In the genomic region with DNA sequence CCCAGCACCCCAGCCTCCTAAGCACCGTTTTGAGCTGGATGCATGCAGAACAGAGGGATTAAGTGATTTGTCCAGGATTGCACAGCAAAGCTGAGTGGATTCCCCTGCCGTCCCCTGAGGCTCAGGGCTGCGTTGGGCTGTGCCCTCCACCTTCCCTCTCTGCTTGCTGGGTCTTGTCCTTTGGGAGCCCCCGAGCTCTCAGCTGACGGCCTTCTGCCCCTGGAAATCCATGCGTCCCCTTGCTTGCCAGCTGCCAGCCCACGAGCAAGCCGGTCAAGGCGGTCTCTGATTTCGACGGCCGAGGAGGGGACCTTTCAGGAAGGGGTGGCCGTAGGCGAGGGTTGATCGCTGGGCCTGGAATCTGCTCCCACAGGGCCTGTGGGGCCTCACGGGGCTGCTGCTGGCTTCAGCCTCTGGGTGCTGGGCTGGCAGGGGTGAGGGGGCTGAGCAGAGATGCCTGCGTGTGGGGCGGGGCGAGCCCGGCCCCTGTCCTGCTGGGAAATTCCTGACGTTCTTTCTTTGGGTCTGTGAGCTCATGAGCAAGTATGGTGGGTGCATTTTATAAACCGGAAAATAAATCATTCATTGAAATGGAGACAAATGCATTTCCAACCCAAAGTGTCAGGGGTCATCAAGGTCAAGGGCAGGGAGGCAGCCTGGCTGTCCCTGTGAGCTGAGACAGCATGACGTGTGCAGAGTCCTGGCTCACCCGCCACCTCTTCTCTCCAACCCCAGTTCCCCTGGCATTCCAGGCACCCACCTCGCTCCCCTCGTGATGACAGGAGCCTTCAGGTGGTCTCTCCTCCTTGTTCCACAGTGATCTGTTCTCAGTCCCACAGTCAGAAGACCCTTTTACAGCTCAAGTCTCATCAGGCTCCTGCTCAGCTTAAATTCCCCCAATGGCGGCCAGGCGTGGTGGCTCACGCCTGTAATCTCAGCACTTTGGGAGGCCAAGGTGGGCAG, we compare ENCODE assay signal across 18 cellular contexts. TPM values are rescaled to one million over a fixed set of nuclear protein-coding genes. Genes with fewer than 3 reads are reported as not detected.
A peak's percentile ranks its signal among the peaks of the same experiment; 100 is the strongest.
DNase-seq lines count a peak whose midpoint lies in the region; FAIRE-seq and TF ChIP-seq lines count a peak whose summit lies in the region.
"Had no signal": no experiment of that assay in that cellular context is flagged by ENCODE, and none has a peak within 500 bp of the region (broad histone marks: within the 10 kb centered on the region; RNA-seq: fewer than 3 reads in every experiment).

No MANE protein-coding gene starts in this region.

- H3K27ac ChIP-seq in astrocyte (ENCODE audit: low read depth, low read length), result no peak overlapping the region
- H3K27ac ChIP-seq in osteoblast (ENCODE audit: low read depth, low read length), result no peak overlapping the region
- H3K27ac ChIP-seq in dorsolateral prefrontal cortex, result no peak overlapping the region
- no peak overlapping the region for H3K27ac ChIP-seq in Karpas-422 (ENCODE audit: low read length)

- H3K27me3 Mint-ChIP-seq in astrocyte (ENCODE audit: low read depth, unreplicated experiment), result peaks cover 17% of the 10 kb centered on the region
- H3K27me3 Mint-ChIP-seq in activated CD4-positive, alpha-beta T cell treated with anti-CD3 and anti-CD28 coated beads, Interleukin-2, amount 10 ng/mL, durations not matched to agents 24 days and 14 days, result no peaks in the 10 kb centered on the region

- TF ChIP-seq CTCF in astrocyte (IDR thresholded peaks at IDR 0.05; ENCODE audit: insufficient read depth, low read depth, low read length) (no peak), osteoblast (IDR thresholded peaks at IDR 0.05; ENCODE audit: extremely low read depth, low read depth, low read length) (no peak), dorsolateral prefrontal cortex (IDR thresholded peaks at IDR 0.05 in 54 of 56, conservative IDR thresholded peaks at IDR 0.05 in 2 of 56; ENCODE audit: low read depth in 1 of 56, partially characterized antibody in 56 of 56) (no peak)

- no peak for FAIRE-seq in astrocyte (lab: Jason Lieb, UNC)
- FAIRE-seq: GM12878 had no signal

- H3K9me2 ChIP-seq in Karpas-422 (replicated peaks; ENCODE audit: insufficient read depth, low read length), result no peaks in the 10 kb centered on the region

- no peaks in the 10 kb centered on the region for H3K79me2 ChIP-seq in astrocyte (ENCODE audit: insufficient read depth, low read length)
- no peaks in the 10 kb centered on the region for H3K79me2 ChIP-seq in osteoblast (ENCODE audit: insufficient read depth, low read length)
- H3K79me2 ChIP-seq in Karpas-422 (ENCODE audit: low read length), result no peaks in the 10 kb centered on the region

- no peak overlapping the region for H3K9ac ChIP-seq in astrocyte (ENCODE audit: low read length)
- no peak overlapping the region for H3K9ac ChIP-seq in Karpas-422 (ENCODE audit: low read length)

- intact Hi-C loops in activated CD4-positive, alpha-beta T cell treated with anti-CD3 and anti-CD28 coated beads, Interleukin-2, amount 10 ng/mL, durations not matched to agents 24 days and 14 days (cut with micrococcal nuclease), result no loop called here
- intact Hi-C loops in dorsolateral prefrontal cortex (cut with DNase I), result no loop called here

- H4K20me1 ChIP-seq in astrocyte (ENCODE audit: insufficient read depth, low read length) (peaks cover 4% of the 10 kb centered on the region), osteoblast (ENCODE audit: insufficient read depth, low read length) (no peaks in the 10 kb centered on the region), Karpas-422 (ENCODE audit: insufficient read depth, low read depth, low read length) (no peaks in the 10 kb centered on the region)

- H3K9me3 ChIP-seq in astrocyte (ENCODE audit: insufficient read depth, low read depth, low read length), result no peaks in the 10 kb centered on the region
- H3K9me3 ChIP-seq in osteoblast (ENCODE audit: low read depth, low read length), result no peaks in the 10 kb centered on the region
- H3K9me3 ChIP-seq in Karpas-422 (ENCODE audit: low read length), result no peaks in the 10 kb centered on the region

- H3K4me3 ChIP-seq in astrocyte (ENCODE audit: insufficient read depth, low read depth, low read length) (no peak overlapping the region), osteoblast (ENCODE audit: insufficient read depth, low read length) (no peak overlapping the region), dorsolateral prefrontal cortex (no peak overlapping the region), Karpas-422 (ENCODE audit: low read length) (no peak overlapping the region)
- H3K4me3 ChIP-seq: GM12878 had no signal

- H2AFZ ChIP-seq in astrocyte (ENCODE audit: low read depth, low read length), result no peak overlapping the region
- no peak overlapping the region for H2AFZ ChIP-seq in osteoblast (ENCODE audit: low read length)
- H2AFZ ChIP-seq in Karpas-422 (ENCODE audit: low read length), result no peak overlapping the region

- peaks cover 1% of the 10 kb centered on the region for H3K36me3 Mint-ChIP-seq in astrocyte (ENCODE audit: low read depth, unreplicated experiment)
- no peaks in the 10 kb centered on the region for H3K36me3 Mint-ChIP-seq in activated CD4-positive, alpha-beta T cell treated with anti-CD3 and anti-CD28 coated beads, Interleukin-2, amount 10 ng/mL, durations not matched to agents 24 days and 14 days (ENCODE audit: low read depth)

- H3K4me1 ChIP-seq in astrocyte (ENCODE audit: insufficient read depth, low read length) (peaks cover 7% of the 10 kb centered on the region), osteoblast (ENCODE audit: insufficient read depth, low read length) (peaks cover 6% of the 10 kb centered on the region), Karpas-422 (ENCODE audit: low read length) (no peaks in the 10 kb centered on the region)

- no peaks in the 10 kb centered on the region for H3K36me3 ChIP-seq in astrocyte (ENCODE audit: insufficient read depth, low read length)
- no peaks in the 10 kb centered on the region for H3K36me3 ChIP-seq in osteoblast (ENCODE audit: insufficient read depth, low read length)
- H3K36me3 ChIP-seq in Karpas-422 (ENCODE audit: insufficient read depth, low read length), result no peaks in the 10 kb centered on the region

- peaks cover 5% of the 10 kb centered on the region for H3K9me3 Mint-ChIP-seq in astrocyte (ENCODE audit: unreplicated experiment)
- no peaks in the 10 kb centered on the region for H3K9me3 Mint-ChIP-seq in activated CD4-positive, alpha-beta T cell treated with anti-CD3 and anti-CD28 coated beads, Interleukin-2, amount 10 ng/mL, durations not matched to agents 24 days and 14 days

- peaks cover 19% of the 10 kb centered on the region for H3K4me1 Mint-ChIP-seq in astrocyte (ENCODE audit: low read depth, unreplicated experiment)
- H3K4me1 Mint-ChIP-seq in activated CD4-positive, alpha-beta T cell treated with anti-CD3 and anti-CD28 coated beads, Interleukin-2, amount 10 ng/mL, durations not matched to agents 24 days and 14 days, result no peaks in the 10 kb centered on the region

- H3K4me2 ChIP-seq in astrocyte (ENCODE audit: low read length) (no peak overlapping the region), osteoblast (ENCODE audit: insufficient read depth, low read length) (no peak overlapping the region), Karpas-422 (ENCODE audit: low read depth, low read length, poor library complexity, severe bottlenecking) (no peak overlapping the region)

- no peak overlapping the region for H3K4me3 Mint-ChIP-seq in astrocyte (ENCODE audit: unreplicated experiment)
- H3K4me3 Mint-ChIP-seq in activated CD4-positive, alpha-beta T cell treated with anti-CD3 and anti-CD28 coated beads, Interleukin-2, amount 10 ng/mL, durations not matched to agents 24 days and 14 days, result no peak overlapping the region

- H3K27ac Mint-ChIP-seq in astrocyte (ENCODE audit: unreplicated experiment), result peak overlapping the region; percentile 47
- H3K27ac Mint-ChIP-seq in activated CD4-positive, alpha-beta T cell treated with anti-CD3 and anti-CD28 coated beads, Interleukin-2, amount 10 ng/mL, durations not matched to agents 24 days and 14 days, result no peak overlapping the region

- H3K27me3 ChIP-seq in astrocyte (ENCODE audit: insufficient read depth, low read length) (no peaks in the 10 kb centered on the region), osteoblast (ENCODE audit: insufficient read depth, low read length) (peaks cover 8% of the 10 kb centered on the region), dorsolateral prefrontal cortex (peaks cover 0 to 16% (median 0%) of the 10 kb centered on the region in 45 donors), Karpas-422 (ENCODE audit: low read length) (no peaks in the 10 kb centered on the region)

- peak; percentile 35 for DNase-seq in EH (ENCODE audit: low read depth)
- peak; percentile 18 for DNase-seq in astrocyte (ENCODE audit: low read depth)
- peak; percentile 65 for DNase-seq in islet precursor cell
- peak; percentile 73 for DNase-seq in osteoblast (ENCODE audit: insufficient read length, low spot score, missing footprints)
- DNase-seq in AG08396 (ENCODE audit: low spot score), result no peak
- DNase-seq in activated CD4-positive, alpha-beta T cell treated with anti-CD3 and anti-CD28 coated beads, Interleukin-2, amount 10 ng/mL, durations not matched to agents 24 days and 14 days, result no peak
- no peak for DNase-seq in dorsolateral prefrontal cortex
- DNase-seq in Karpas-422, result no peak
- DNase-seq: C1 segment of cervical spinal cord, DMS153, NCI-H1092, NCI-H2227 treated with DMSO at 0.1 percent for 48 hours, NCI-H526, OCI-M1, RPMI8226 had no signal

RNA-seq across cellular contexts. Expression of gene FGF4, which starts 28.1 kb away (rescaled TPM):
- not detected in 2 replicates for total RNA-seq in astrocyte
- total RNA-seq in osteoblast, result not detected in 2 replicates
- total RNA-seq in activated CD4-positive, alpha-beta T cell treated with anti-CD3 and anti-CD28 coated beads, Interleukin-2, amount 10 ng/mL, durations not matched to agents 24 days and 14 days, result not detected in 2 replicates
- not detected for total RNA-seq in dorsolateral prefrontal cortex
- total RNA-seq in Karpas-422 (2014; rRNA removed; shearing (Covaris generic); ENCODE audit: low replicate concordance), result not detected in 2 replicates
- total RNA-seq: A172, GM12878, HT-29 had no signal

RNA-seq across cellular contexts. Expression of gene FGF19, which starts 43.2 kb away (rescaled TPM):
- total RNA-seq in astrocyte (not detected in 2 replicates), osteoblast (not detected in 2 replicates), dorsolateral prefrontal cortex (not detected)
- not detected in 2 replicates for total RNA-seq in activated CD4-positive, alpha-beta T cell treated with anti-CD3 and anti-CD28 coated beads, Interleukin-2, amount 10 ng/mL, durations not matched to agents 24 days and 14 days
- total RNA-seq in Karpas-422 (2014; rRNA removed; shearing (Covaris generic); ENCODE audit: low replicate concordance), result not detected in 2 replicates
- total RNA-seq: A172 had no signal

Comparison
In these comparisons a context has a peak if more than half of its experiments do, and no peak if none do; other contexts are left out.
1. DNase-seq: peak in EH (single experiment), astrocyte (single experiment), islet precursor cell (single experiment) and osteoblast (single experiment); none in AG08396 (single experiment), activated CD4-positive, alpha-beta T cell treated with anti-CD3 and anti-CD28 coated beads, Interleukin-2, amount 10 ng/mL, durations not matched to agents 24 days and 14 days (single experiment), dorsolateral prefrontal cortex (0 of 10) and Karpas-422 (single experiment).